Comparison of ENCODE assay signal across 15 cellular contexts in genomic region chr4:15375707-15376106, GRCh38. TPM values are rescaled to one million over a fixed set of nuclear protein-coding genes. Genes with fewer than 3 reads are reported as not detected.
DNase-seq lines count a peak whose midpoint lies in the region; ATAC-seq and TF ChIP-seq lines count a peak whose summit lies in the region.
"Had no signal": no experiment of that assay in that cellular context is flagged by ENCODE, and none has a peak within 500 bp of the region (broad histone marks: within the 10 kb centered on the region; RNA-seq: fewer than 3 reads in every experiment).

No MANE protein-coding gene starts in this region.

- no peak for TF ChIP-seq POLR2A in heart left ventricle (IDR thresholded peaks at IDR 0.05)

- TF ChIP-seq CTCF in heart left ventricle (IDR thresholded peaks at IDR 0.05), result no peak

- H3K36me3 ChIP-seq in heart left ventricle, result no peaks in the 10 kb centered on the region

- ATAC-seq in heart left ventricle (peak; percentile 43 to 72 (median 52)), Right ventricle myocardium inferior (no peak), right cardiac atrium (peak; percentile 39 to 62), HG03571 (IDR thresholded peaks at IDR 0.05; ENCODE audit: unreplicated experiment) (no peak), GM18520 (IDR thresholded peaks at IDR 0.05; ENCODE audit: unreplicated experiment) (no peak)

- H3K27ac ChIP-seq in heart left ventricle (peak overlapping the region in 11 of 12 donors; percentile 19 to 80 (median 57)), right cardiac atrium (ENCODE audit: low read length) (no peak overlapping the region)

- intact Hi-C loops in heart left ventricle (cut with DNase I), result loop anchor here in 1 of 10 donors (2.0 kb wide), 1 partner anchor 49 kb away; no protein-coding TSS in a partner anchor
- intact Hi-C loops in Right ventricle myocardium inferior (cut with DNase I), result no loop called here
- intact Hi-C loops in right cardiac atrium (cut with DNase I), result no loop called here

- 26 to 49% (median 30%) methylated on average over 2 of the region's 2 CpGs for WGBS in heart left ventricle, 4 donors
- WGBS in right cardiac atrium, result 27% methylated on average over 2 of the region's 2 CpGs

- H3K27me3 ChIP-seq in heart left ventricle (no peaks in the 10 kb centered on the region), right cardiac atrium (ENCODE audit: control insufficient read depth, insufficient read depth) (no peaks in the 10 kb centered on the region)

- H3K9me3 ChIP-seq in heart left ventricle, result no peaks in the 10 kb centered on the region
- H3K9me3 ChIP-seq in right cardiac atrium (ENCODE audit: control insufficient read depth, low read length), result no peaks in the 10 kb centered on the region

- H3K4me1 ChIP-seq in heart left ventricle, result peaks cover 0 to 55% (median 14%) of the 10 kb centered on the region in 12 donors
- no peaks in the 10 kb centered on the region for H3K4me1 ChIP-seq in right cardiac atrium (ENCODE audit: control insufficient read depth, insufficient read depth, low read length)

- DNase-seq in heart left ventricle (no peak), Right ventricle myocardium inferior (ENCODE audit: missing footprints) (no peak), NOMO-1 (lab: John Stamatoyannopoulos, UW; ENCODE audit: unreplicated experiment in 2 of 2) (peak; percentile 48 to 87), right cardiac atrium (no peak), SW 1271 (lab: John Stamatoyannopoulos, UW) (no peak), OCI-M2 (lab: John Stamatoyannopoulos, UW; ENCODE audit: unreplicated experiment) (no peak)
- DNase-seq: activated CD4-positive, alpha-beta T cell treated with anti-CD3 and anti-CD28 coated beads for 48 hours; anterior cingulate cortex; mesenchymal stem cell; NCI-H1930; stimulated activated CD4-positive, alpha-beta T cell treated with anti-CD3 and anti-CD28 coated beads, Interleukin-12 subunit alpha, Interleukin-12 subunit beta, amount 100 ng/mL, for 4 hours; stimulated activated naive CD4-positive, alpha-beta T cell treated with Interleukin-2 at 50 U/mL for 16 hours had no signal

- H3K4me3 ChIP-seq in heart left ventricle (peak overlapping the region in 6 of 12 donors; percentile 15 to 55 (median 46)), right cardiac atrium (ENCODE audit: low read length) (no peak overlapping the region)

RNA-seq across cellular contexts. Expression of gene C1QTNF7, which starts 52.1 kb away (rescaled TPM):
- 1 to 10 TPM in 5 of 9 donors, under 1 TPM in 4; 0.35 to 4.3 (median 1.7) TPM for total RNA-seq in heart left ventricle
- under 1 TPM; 0.21 to 0.84 TPM for polyA plus RNA-seq in heart left ventricle
- total RNA-seq in Right ventricle myocardium inferior, result 1.7 TPM
- 1 to 10 TPM; 1.6 to 4.0 (median 2.2) TPM for total RNA-seq in right cardiac atrium
- 1.7 TPM for polyA plus RNA-seq in right cardiac atrium
- total RNA-seq: epithelial cell of proximal tubule had no signal

Comparison
In these comparisons a context has a peak if more than half of its experiments do, and no peak if none do; other contexts are left out.
1. ATAC-seq: peak in heart left ventricle (4 of 4) and right cardiac atrium (2 of 2); none in Right ventricle myocardium inferior (single experiment), HG03571 (single experiment) and GM18520 (single experiment).
2. DNase-seq: peak in NOMO-1 (2 of 2); none in heart left ventricle (0 of 5), Right ventricle myocardium inferior (single experiment), right cardiac atrium (0 of 3), SW 1271 (0 of 2) and OCI-M2 (single experiment).